8 cellular contexts compared by ENCODE assay signal in the genomic region with DNA sequence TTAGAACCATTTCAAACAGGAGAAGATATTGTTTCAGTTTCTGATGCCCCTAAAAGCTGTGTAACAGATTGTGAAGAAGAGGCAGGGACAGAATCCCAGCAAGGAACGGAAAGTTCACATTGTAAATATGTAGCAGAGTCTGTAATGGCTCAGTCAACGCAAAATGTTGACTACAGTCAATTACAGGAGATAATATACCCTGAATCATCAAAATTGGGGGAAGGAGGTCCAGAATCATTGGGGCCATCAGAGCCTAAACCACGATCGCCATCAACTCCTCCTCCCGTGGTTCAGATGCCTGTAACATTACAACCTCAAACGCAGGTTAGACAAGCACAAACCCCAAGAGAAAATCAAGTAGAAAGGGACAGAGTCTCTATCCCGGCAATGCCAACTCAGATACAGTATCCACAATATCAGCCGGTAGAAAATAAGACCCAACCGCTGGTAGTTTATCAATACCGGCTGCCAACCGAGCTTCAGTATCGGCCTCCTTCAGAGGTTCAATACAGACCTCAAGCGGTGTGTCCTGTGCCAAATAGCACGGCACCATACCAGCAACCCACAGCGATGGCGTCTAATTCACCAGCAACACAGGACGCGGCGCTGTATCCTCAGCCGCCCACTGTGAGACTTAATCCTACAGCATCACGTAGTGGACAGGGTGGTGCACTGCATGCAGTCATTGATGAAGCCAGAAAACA. TPM values are rescaled to one million over a fixed set of nuclear protein-coding genes. Genes with fewer than 3 reads are reported as not detected.
DNase-seq lines count a peak whose midpoint lies in the region; ATAC-seq and TF ChIP-seq lines count a peak whose summit lies in the region.

No MANE protein-coding gene starts in this region.

- DNase-seq in DMS153 (lab: John Stamatoyannopoulos, UW) (peak; percentile 91), NCI-H2171 (lab: John Stamatoyannopoulos, UW) (peak; percentile 38), cardiac fibroblast (ENCODE audit: low read depth in 2 of 2) (peak; percentile 81 to 87), left colon (peak; percentile 80 to 86)
- peak; percentile 23 to 47 (median 40) for DNase-seq in activated CD4-positive, CD25-positive, alpha-beta regulatory T cell (lab: John Stamatoyannopoulos, UW)
- peak; percentile 53 to 55 for DNase-seq in stimulated activated CD4-positive, alpha-beta T cell treated with anti-CD3 and anti-CD28 coated beads, Interleukin-1b, Interleukin-23, amount 100 ng/mL, for 4 hours (ENCODE audit: low read depth in 2 of 2)

- H3K4me3 ChIP-seq in cardiac fibroblast (replicated peaks in 1 of 2; ENCODE audit: low read depth in 2 of 2, low read length in 2 of 2) = no peak overlapping the region

- peak; percentile 83 for TF ChIP-seq CTCF in cardiac fibroblast (IDR thresholded peaks at IDR 0.05; ENCODE audit: low read depth, low read length)

- intact Hi-C loops in left colon (cut with DNase I, micrococcal nuclease) = no loop called here

- peak; percentile 57 for ATAC-seq in HG02759 (IDR thresholded peaks at IDR 0.05; ENCODE audit: unreplicated experiment)
- ATAC-seq in left colon = peak; percentile 94
- ATAC-seq in HG03378 (IDR thresholded peaks at IDR 0.05; ENCODE audit: unreplicated experiment) = no peak

RNA-seq across cellular contexts. Expression of a gene that starts 40.8 kb away (rescaled TPM):
- total RNA-seq in left colon = not detected

Comparison
In these comparisons a context has a peak if more than half of its experiments do, and no peak if none do; other contexts are left out.
1. DNase-seq: peak in every context shown above with its lines; median percentile 91 in DMS153; 84 in cardiac fibroblast; 83 in left colon; 54 in stimulated activated CD4-positive, alpha-beta T cell treated with anti-CD3 and anti-CD28 coated beads, Interleukin-1b, Interleukin-23, amount 100 ng/mL, for 4 hours; 40 in activated CD4-positive, CD25-positive, alpha-beta regulatory T cell; 38 in NCI-H2171.